Comparison of ENCODE assay signal across 15 cellular contexts in the genomic region with DNA sequence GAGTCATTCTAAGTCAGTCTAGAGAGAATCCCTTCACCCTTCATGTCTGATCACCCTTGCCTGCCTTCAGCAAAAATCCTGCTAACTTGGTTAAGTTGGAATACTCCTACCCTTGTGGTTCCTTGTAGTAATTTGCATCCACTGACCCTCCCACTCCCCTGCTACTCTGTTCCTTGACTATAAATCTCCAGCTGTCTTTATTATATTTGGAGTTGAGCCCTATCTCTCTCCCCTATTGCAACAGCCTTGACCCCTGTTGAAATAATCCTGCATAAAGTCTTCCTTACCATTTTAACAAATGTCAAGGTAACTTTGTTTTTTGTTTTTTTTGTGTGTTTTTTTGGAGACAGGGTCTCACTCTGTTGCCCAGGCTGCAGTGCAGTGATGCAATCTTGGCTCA.
DNase-seq lines count a peak whose midpoint lies in the region; ATAC-seq and TF ChIP-seq lines count a peak whose summit lies in the region.
"Had no signal": no experiment of that assay in that cellular context is flagged by ENCODE, and none has a peak within 500 bp of the region (broad histone marks: within the 10 kb centered on the region; RNA-seq: fewer than 3 reads in every experiment).

No MANE protein-coding gene starts in this region.

- H4K20me1 ChIP-seq in smooth muscle cell (ENCODE audit: low read depth), result no peaks in the 10 kb centered on the region

- H3K79me2 ChIP-seq in smooth muscle cell (ENCODE audit: low read depth), result no peaks in the 10 kb centered on the region

- intact Hi-C loops in natural killer cell (cut with micrococcal nuclease), result no loop called here

- no peak for TF ChIP-seq CTCF in fibroblast of villous mesenchyme (IDR thresholded peaks at IDR 0.05; ENCODE audit: insufficient read depth, low read depth, low read length)
- TF ChIP-seq CTCF in smooth muscle cell (IDR thresholded peaks at IDR 0.05; ENCODE audit: borderline replicate concordance, insufficient read depth, poor library complexity, severe bottlenecking), result no peak
- no peak for TF ChIP-seq CTCF in type B pancreatic cell (conservative IDR thresholded peaks at IDR 0.05)
- TF ChIP-seq CTCF in natural killer cell (IDR thresholded peaks at IDR 0.05), result no peak

- H2AFZ ChIP-seq in smooth muscle cell (ENCODE audit: low read depth), result no peak overlapping the region
- H2AFZ ChIP-seq: GM23338 had no signal

- no peaks in the 10 kb centered on the region for H3K9me3 ChIP-seq in smooth muscle cell (replicated peaks; ENCODE audit: low read depth)

- H3K27ac ChIP-seq in smooth muscle cell (ENCODE audit: low read depth), result peak overlapping the region; percentile 49

- H3K9me3 Mint-ChIP-seq in type B pancreatic cell, result peaks cover 6% of the 10 kb centered on the region
- no peaks in the 10 kb centered on the region for H3K9me3 Mint-ChIP-seq in natural killer cell
- no peaks in the 10 kb centered on the region for H3K9me3 Mint-ChIP-seq in activated naive CD4-positive, alpha-beta T cell treated with anti-CD3 and anti-CD28 coated beads, Interleukin-2, amount 10 ng/mL, durations not matched to agents 7 days and 5 days
- H3K9me3 Mint-ChIP-seq: CD4-positive, alpha-beta T cell; GM23338 had no signal

- H3K27ac Mint-ChIP-seq in type B pancreatic cell, result no peak overlapping the region
- no peak overlapping the region for H3K27ac Mint-ChIP-seq in natural killer cell
- H3K27ac Mint-ChIP-seq in activated naive CD4-positive, alpha-beta T cell treated with anti-CD3 and anti-CD28 coated beads, Interleukin-2, amount 10 ng/mL, durations not matched to agents 7 days and 5 days, result no peak overlapping the region
- H3K27ac Mint-ChIP-seq: B cell; CD4-positive, alpha-beta T cell; GM23338 had no signal

- no peak overlapping the region for H3K4me3 Mint-ChIP-seq in type B pancreatic cell
- no peak overlapping the region for H3K4me3 Mint-ChIP-seq in natural killer cell
- H3K4me3 Mint-ChIP-seq in activated naive CD4-positive, alpha-beta T cell treated with anti-CD3 and anti-CD28 coated beads, Interleukin-2, amount 10 ng/mL, durations not matched to agents 7 days and 5 days, result no peak overlapping the region
- H3K4me3 Mint-ChIP-seq: B cell; CD4-positive, alpha-beta T cell; GM23338 had no signal

- H3K9ac ChIP-seq in smooth muscle cell (ENCODE audit: low read depth), result no peak overlapping the region

- CTCF ChIA-PET in activated naive CD4-positive, alpha-beta T cell treated with anti-CD3 and anti-CD28 coated beads, Interleukin-2, amount 10 ng/mL, durations not matched to agents 7 days and 5 days (lab: Charles Lee), result no interaction called here

- H3K4me1 Mint-ChIP-seq in type B pancreatic cell (ENCODE audit: unreplicated experiment) (peaks cover 17% of the 10 kb centered on the region), natural killer cell (no peaks in the 10 kb centered on the region)
- no peaks in the 10 kb centered on the region for H3K4me1 Mint-ChIP-seq in activated naive CD4-positive, alpha-beta T cell treated with anti-CD3 and anti-CD28 coated beads, Interleukin-2, amount 10 ng/mL, durations not matched to agents 7 days and 5 days
- H3K4me1 Mint-ChIP-seq: B cell, GM23338 had no signal

- H3K36me3 Mint-ChIP-seq in type B pancreatic cell, result no peaks in the 10 kb centered on the region
- H3K36me3 Mint-ChIP-seq in natural killer cell, result no peaks in the 10 kb centered on the region
- no peaks in the 10 kb centered on the region for H3K36me3 Mint-ChIP-seq in activated naive CD4-positive, alpha-beta T cell treated with anti-CD3 and anti-CD28 coated beads, Interleukin-2, amount 10 ng/mL, durations not matched to agents 7 days and 5 days

- H3K4me3 ChIP-seq in fibroblast of villous mesenchyme (ENCODE audit: low read depth, low read length), result no peak overlapping the region
- no peak overlapping the region for H3K4me3 ChIP-seq in smooth muscle cell
- H3K4me3 ChIP-seq: GM23338 had no signal

- H3K4me1 ChIP-seq in smooth muscle cell (ENCODE audit: low read depth), result peaks cover 2% of the 10 kb centered on the region

- H3K27me3 ChIP-seq in smooth muscle cell (ENCODE audit: low read depth), result no peaks in the 10 kb centered on the region

- H3K27me3 Mint-ChIP-seq in type B pancreatic cell, result no peaks in the 10 kb centered on the region
- peaks cover 0 to 3% of the 10 kb centered on the region in 2 donors for H3K27me3 Mint-ChIP-seq in natural killer cell (ENCODE audit: low read depth in 2 of 2)
- H3K27me3 Mint-ChIP-seq in activated naive CD4-positive, alpha-beta T cell treated with anti-CD3 and anti-CD28 coated beads, Interleukin-2, amount 10 ng/mL, durations not matched to agents 7 days and 5 days, result no peaks in the 10 kb centered on the region
- H3K27me3 Mint-ChIP-seq: B cell; CD4-positive, alpha-beta T cell had no signal

- no peaks in the 10 kb centered on the region for H3K36me3 ChIP-seq in smooth muscle cell (ENCODE audit: low read depth)

- no peak for ATAC-seq in natural killer cell
- ATAC-seq: GM23338 had no signal

- DNase-seq in DMS 273 treated with DMSO at 0.1 percent for 48 hours (lab: John Stamatoyannopoulos, UW), result peak; percentile 31
- DNase-seq in amniotic epithelial cell (ENCODE audit: low read depth), result peak; percentile 34
- peak; percentile 62 for DNase-seq in fibroblast of villous mesenchyme (ENCODE audit: low read depth)
- DNase-seq in smooth muscle cell (lab: John Stamatoyannopoulos, UW; ENCODE audit: unreplicated experiment), result no peak
- DNase-seq in type B pancreatic cell (ENCODE audit: extremely low spot score, unreplicated experiment), result no peak
- no peak for DNase-seq in natural killer cell
- no peak for DNase-seq in activated naive CD4-positive, alpha-beta T cell treated with anti-CD3 and anti-CD28 coated beads, Interleukin-2, amount 10 ng/mL, durations not matched to agents 7 days and 5 days
- DNase-seq: C1 segment of cervical spinal cord; Calu3; CD4-positive, alpha-beta T cell; DMS79 treated with DMSO at 0.1 percent for 48 hours; EL; H7 had no signal

- H3F3A ChIP-seq in smooth muscle cell (ENCODE audit: low read depth), result peaks cover 16% of the 10 kb centered on the region

- H3K4me2 ChIP-seq in smooth muscle cell, result peak overlapping the region; percentile 14
- H3K4me2 ChIP-seq: GM23338 had no signal

Comparison
In these comparisons a context has a peak if more than half of its experiments do, and no peak if none do; other contexts are left out.
1. DNase-seq: peak in DMS 273 treated with DMSO at 0.1 percent for 48 hours (single experiment), amniotic epithelial cell (single experiment) and fibroblast of villous mesenchyme (single experiment); none in smooth muscle cell (single experiment), type B pancreatic cell (single experiment), natural killer cell (single experiment) and activated naive CD4-positive, alpha-beta T cell treated with anti-CD3 and anti-CD28 coated beads, Interleukin-2, amount 10 ng/mL, durations not matched to agents 7 days and 5 days (single experiment).